17 cellular contexts compared by ENCODE assay signal in genomic region chr13:21046203-21046602, GRCh38. TPM values are rescaled to one million over a fixed set of nuclear protein-coding genes. Genes with fewer than 3 reads are reported as not detected.
A peak's percentile ranks its signal among the peaks of the same experiment; 100 is the strongest.
DNase-seq lines count a peak whose midpoint lies in the region; ATAC-seq and TF ChIP-seq lines count a peak whose summit lies in the region.
"Had no signal": no experiment of that assay in that cellular context is flagged by ENCODE, and none has a peak within 500 bp of the region (broad histone marks: within the 10 kb centered on the region; RNA-seq: fewer than 3 reads in every experiment).

No MANE protein-coding gene starts in this region.

- peak; percentile 41 for DNase-seq in EH (ENCODE audit: low read depth)
- no peak for DNase-seq in gastrocnemius medialis
- DNase-seq in NCI-H524 treated with DMSO at 0.1 percent for 48 hours (lab: John Stamatoyannopoulos, UW) = no peak
- DNase-seq in KG1 (lab: John Stamatoyannopoulos, UW) = no peak
- DNase-seq: DND-41, IMR-90, Karpas-422, MM.1S, NCI-H1105 treated with DMSO at 0.1 percent for 48 hours, NCI-H1694, NCI-H2081 treated with DMSO at 0.1 percent for 48 hours, NCI-H774, SHP77 treated with DMSO at 0.1 percent for 48 hours, SK-N-SH had no signal

- peak overlapping the region; percentile 12; the same call in 1 of the 2 replicates for H3K4me2 ChIP-seq in BLaER1

- no peak for TF ChIP-seq EP300 in gastroesophageal sphincter (IDR thresholded peaks at IDR 0.05)

- TF ChIP-seq POLR2A in gastroesophageal sphincter (IDR thresholded peaks at IDR 0.05) = no peak
- no peak for TF ChIP-seq POLR2A in gastrocnemius medialis (IDR thresholded peaks at IDR 0.05)

- H3K9ac ChIP-seq in BLaER1 = no peak overlapping the region
- H3K9ac ChIP-seq: SK-N-SH had no signal

- H3K4me3 ChIP-seq in BLaER1 (no peak overlapping the region), gastroesophageal sphincter (no peak overlapping the region), gastrocnemius medialis (no peak overlapping the region)

- no peak overlapping the region for H3K27ac ChIP-seq in BLaER1
- peak overlapping the region in 3 of 4 donors; percentile 71 to 92 (median 82) for H3K27ac ChIP-seq in gastroesophageal sphincter
- H3K27ac ChIP-seq in gastrocnemius medialis = peak overlapping the region; percentile 72 to 82 (median 74)

- H3K36me3 ChIP-seq in BLaER1 (peaks cover 29% of the 10 kb centered on the region), gastroesophageal sphincter (peaks cover 0 to 6% of the 10 kb centered on the region in 2 donors), gastrocnemius medialis (peaks cover 0 to 9% of the 10 kb centered on the region in 2 donors)

- peaks cover 93% of the 10 kb centered on the region for H3K4me1 ChIP-seq in BLaER1
- H3K4me1 ChIP-seq in gastroesophageal sphincter = peaks cover 15 to 97% (median 59%) of the 10 kb centered on the region in 3 donors
- H3K4me1 ChIP-seq in gastrocnemius medialis = peaks cover 65 to 80% of the 10 kb centered on the region in 2 donors

- H3K27me3 ChIP-seq in BLaER1 (no peaks in the 10 kb centered on the region), gastroesophageal sphincter (no peaks in the 10 kb centered on the region), gastrocnemius medialis (no peaks in the 10 kb centered on the region)

- intact Hi-C loops in gastrocnemius medialis (cut with DNase I; ENCODE audit: low total_unique reads) = no loop called here

- H3K9me3 ChIP-seq in BLaER1 (no peaks in the 10 kb centered on the region), gastroesophageal sphincter (no peaks in the 10 kb centered on the region), gastrocnemius medialis (no peaks in the 10 kb centered on the region)
- H3K9me3 ChIP-seq: SK-N-SH had no signal

- 27 to 69% methylated on average over 7 of the region's 7 CpGs for WGBS in gastroesophageal sphincter (ENCODE audit: low coverage in 1 of 2), 2 donors

- peaks cover 81% of the 10 kb centered on the region for H4K20me1 ChIP-seq in BLaER1

- TF ChIP-seq CTCF in gastroesophageal sphincter (IDR thresholded peaks at IDR 0.05) (no peak), gastrocnemius medialis (IDR thresholded peaks at IDR 0.05 in 4 of 5, conservative IDR thresholded peaks at IDR 0.05 in 1 of 5) (no peak)

- in situ Hi-C loops in gastrocnemius medialis (cut with MboI; ENCODE audit: low sequenced_read_pairs in 4 of 4) = no loop called here

- no peak for ATAC-seq in gastroesophageal sphincter
- ATAC-seq in gastrocnemius medialis = peak in 1 of 2 donors; percentile 37
- no peak for ATAC-seq in GM21529 (IDR thresholded peaks at IDR 0.05; ENCODE audit: unreplicated experiment)

RNA-seq across cellular contexts. Expression of gene LATS2, which starts 15.2 kb away (rescaled TPM):
- total RNA-seq in gastroesophageal sphincter (10 to 100 TPM; 42.2 to 95.4 (median 56.5) TPM), gastrocnemius medialis (10 to 100 TPM; 11.5 to 34.1 (median 18.8) TPM)
